In genomic region chr14:68461086-68461485, GRCh38 we compare ENCODE assay signal across 11 cellular contexts.
"Had no signal": no experiment of that assay in that cellular context is flagged by ENCODE, and none has a peak within 500 bp of the region (broad histone marks: within the 10 kb centered on the region; RNA-seq: fewer than 3 reads in every experiment).

No MANE protein-coding gene starts in this region.

- H3K4me3 ChIP-seq: hepatocyte, left lung, tibial nerve had no signal

- H3K9me3 ChIP-seq: left lung, tibial nerve had no signal

- H2AFZ ChIP-seq: hepatocyte had no signal

- H3K36me3 ChIP-seq: left lung, tibial nerve had no signal

- DNase-seq: activated CD4-positive, alpha-beta memory T cell treated with anti-CD3 and anti-CD28 coated beads, Interleukin-2, amount 10 ng/mL, durations not matched to agents 7 days and 5 days; activated CD4-positive, alpha-beta T cell treated with anti-CD3 and anti-CD28 coated beads for 4 hours; activated naive CD4-positive, alpha-beta T cell treated with anti-CD3 and anti-CD28 coated beads, Interleukin-2, amount 50 U/mL, for 16 hours; activated T-cell treated with anti-CD3 and anti-CD28 coated beads, Interleukin-2, amount 50 U/mL, for 24 hours; left lung; mesenchymal stem cell; stimulated activated CD4-positive, alpha-beta T cell treated with anti-CD3 and anti-CD28 coated beads, Interleukin-2, amount 100 ng/mL, for 24 hours; T-helper 2 cell had no signal

- H3K27me3 ChIP-seq: hepatocyte, left lung, tibial nerve had no signal

- H3K4me2 ChIP-seq: hepatocyte had no signal

- ATAC-seq: left lung, WTC11 had no signal

- H3K27ac ChIP-seq: hepatocyte had no signal

- H3K79me2 ChIP-seq: hepatocyte had no signal
